In the genomic region with DNA sequence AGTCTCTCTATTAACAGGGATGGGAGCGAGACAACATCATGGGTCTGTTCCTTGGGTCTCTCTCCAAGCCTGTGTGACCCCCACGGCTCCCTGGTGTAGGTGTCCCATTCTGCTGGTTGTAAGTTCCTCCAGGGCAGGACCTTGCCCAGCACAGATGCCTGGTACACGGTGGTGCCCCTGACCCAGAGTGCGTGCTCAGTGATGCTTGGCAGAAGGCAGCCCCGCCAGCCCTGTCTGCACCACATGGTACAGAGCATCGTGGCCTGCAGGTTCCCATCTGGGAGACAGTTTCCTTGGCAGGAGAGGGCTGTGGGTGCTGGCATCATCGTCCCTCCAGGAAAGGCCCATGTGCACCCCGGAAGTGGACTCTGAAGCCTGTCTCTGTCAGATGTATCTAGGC, we compare ENCODE assay signal across 19 cellular contexts.
DNase-seq lines count a peak whose midpoint lies in the region; FAIRE-seq and TF ChIP-seq lines count a peak whose summit lies in the region.
"Had no signal": no experiment of that assay in that cellular context is flagged by ENCODE, and none has a peak within 500 bp of the region (broad histone marks: within the 10 kb centered on the region; RNA-seq: fewer than 3 reads in every experiment).

No MANE protein-coding gene starts in this region.

- no peak overlapping the region; the same call in 1 of the 2 replicates for H2AK5ac ChIP-seq in H1 (ENCODE audit: low read depth, low read length)

- H3K27ac ChIP-seq in H1 (ENCODE audit: low read depth, low read length) (no peak overlapping the region), spleen (no peak overlapping the region), coronary artery (no peak overlapping the region)

- H3K36me3 Mint-ChIP-seq in neural crest cell (ENCODE audit: low read depth): no peaks in the 10 kb centered on the region
- H3K36me3 Mint-ChIP-seq: CD4-positive, alpha-beta memory T cell had no signal

- no peak for TF ChIP-seq RAD21 in H1 (IDR thresholded peaks at IDR 0.05 in 1 of 2, conservative IDR thresholded peaks at IDR 0.05 in 1 of 2; ENCODE audit: low read depth in 2 of 2, low read length in 2 of 2)

- H2BK120ac ChIP-seq in H1 (replicated peaks; ENCODE audit: low read depth, low read length): no peak overlapping the region

- TF ChIP-seq EP300 in H1 (IDR thresholded peaks at IDR 0.05; ENCODE audit: borderline replicate concordance in 1 of 2, low read depth in 2 of 2, low read length in 2 of 2): no peak

- no peak overlapping the region for H2BK12ac ChIP-seq in H1 (ENCODE audit: low read depth, low read length)

- no peaks in the 10 kb centered on the region for H3K9me3 Mint-ChIP-seq in neural crest cell
- H3K9me3 Mint-ChIP-seq: CD4-positive, alpha-beta memory T cell; GM23338; HFFc6 had no signal

- 87% methylated on average over 8 of the region's 8 CpGs; no CpG with 5 or more reads in 1 of the 2 experiments for WGBS in H1 (ENCODE audit: extremely low coverage in 1 of 2, insufficient coverage in 1 of 2, insufficient read length in 1 of 2, insufficient replicate concordance in 2 of 2, low coverage in 1 of 2, low lambda C conversion rate in 2 of 2, missing lambda C conversion rate in 1 of 2), 2 experiments
- 82 to 93% (median 89%) methylated on average over 4 to 8 of the region's 8 CpGs for WGBS in spleen, 5 donors

- no peak overlapping the region for H3K9ac ChIP-seq in H1 (replicated peaks in 1 of 4; ENCODE audit: extremely low read depth in 1 of 4, low read depth in 3 of 4, low read length in 3 of 4)

- POLR2A ChIA-PET in H1 (lab: Charles Lee; ENCODE audit: partially characterized antibody): no interaction called here

- FAIRE-seq in H1 (lab: Jason Lieb, UNC) (no peak), RCC 7860 (lab: Jason Lieb, UNC) (no peak)
- FAIRE-seq: GM12891, GM18507, H54 had no signal

- CTCF ChIA-PET in H1 (lab: Charles Lee; ENCODE audit: partially characterized antibody): interaction anchor here (3.6 to 11.0 kb wide), 2 partner anchors 9 to 12 kb away, joined by 13 to 148 read pairs; no protein-coding TSS in a partner anchor

- no peak overlapping the region for H2BK20ac ChIP-seq in H1 (ENCODE audit: low read length)

- H3K4me1 Mint-ChIP-seq in neural crest cell: peaks cover 35% of the 10 kb centered on the region
- H3K4me1 Mint-ChIP-seq: CD4-positive, alpha-beta memory T cell had no signal

- H4K5ac ChIP-seq in H1 (ENCODE audit: insufficient read length, low read depth, low read length): no peak overlapping the region

- no peak overlapping the region for H4K8ac ChIP-seq in H1 (ENCODE audit: extremely low read depth, insufficient read depth, low read length)

- H3K27ac Mint-ChIP-seq in neural crest cell (ENCODE audit: unreplicated experiment): peak overlapping the region; percentile 43
- H3K27ac Mint-ChIP-seq: CD4-positive, alpha-beta memory T cell; GM23338; HFFc6 had no signal

- no peak overlapping the region for H3K4me3 Mint-ChIP-seq in neural crest cell
- H3K4me3 Mint-ChIP-seq: CD4-positive, alpha-beta memory T cell; GM23338; HFFc6 had no signal

- no peaks in the 10 kb centered on the region for H3K79me2 ChIP-seq in H1 (ENCODE audit: control insufficient read depth in 1 of 2, insufficient read depth in 2 of 2, low read length in 2 of 2)

- DNase-seq in H1 (ENCODE audit: low read depth in 1 of 2, low spot score in 2 of 2): no peak
- no peak for DNase-seq in neural crest cell (ENCODE audit: low read depth, low spot score)
- peak; percentile 55 for DNase-seq in spleen
- no peak for DNase-seq in RCC 7860 (ENCODE audit: low spot score)
- no peak for DNase-seq in coronary artery (ENCODE audit: low spot score)
- no peak for DNase-seq in stimulated activated naive CD4-positive, alpha-beta T cell treated with Interleukin-2 at 50 U/mL for 16 hours (lab: John Stamatoyannopoulos, UW)
- DNase-seq: C1 segment of cervical spinal cord; Calu3; CD4-positive, alpha-beta memory T cell; COR-L47; DMS53; DMS79 treated with DMSO at 0.1 percent for 48 hours; GF-D8; HFFc6 had no signal

- TF ChIP-seq CTCF in H1 (IDR thresholded peaks at IDR 0.05; ENCODE audit: control extremely low read depth in 1 of 3, insufficient read depth in 1 of 3, low read depth in 1 of 3, low read length in 3 of 3): no peak
- no peak for TF ChIP-seq CTCF in neural crest cell (conservative IDR thresholded peaks at IDR 0.05)
- TF ChIP-seq CTCF in spleen (IDR thresholded peaks at IDR 0.05 in 8 of 11, conservative IDR thresholded peaks at IDR 0.05 in 3 of 11): no peak
- TF ChIP-seq CTCF in coronary artery (IDR thresholded peaks at IDR 0.05): no peak

- peak overlapping the region; percentile 23 for H4K91ac ChIP-seq in H1 (replicated peaks; ENCODE audit: insufficient read length, low read length)

- no peak overlapping the region for H2BK5ac ChIP-seq in H1 (ENCODE audit: low read depth, low read length)

- H3K23ac ChIP-seq in H1 (ENCODE audit: insufficient read length): no peak overlapping the region

- H3K79me1 ChIP-seq in H1 (ENCODE audit: low read depth, low read length): no peaks in the 10 kb centered on the region

- H3K9me3 ChIP-seq in H1 (ENCODE audit: insufficient read depth in 2 of 2, low read depth in 1 of 2, low read length in 1 of 2): no peaks in the 10 kb centered on the region
- H3K9me3 ChIP-seq in spleen: no peaks in the 10 kb centered on the region
- H3K9me3 ChIP-seq: HAP-1 had no signal

- no peak overlapping the region for H3K18ac ChIP-seq in H1 (ENCODE audit: extremely low read depth, low read length)

- no peak for TF ChIP-seq POLR2A in H1 (IDR thresholded peaks at IDR 0.05; ENCODE audit: control extremely low read depth in 1 of 2, low read depth in 2 of 2, low read length in 2 of 2)
- no peak for TF ChIP-seq POLR2A in spleen (IDR thresholded peaks at IDR 0.05)

- no peak overlapping the region for H3K56ac ChIP-seq in H1 (replicated peaks; ENCODE audit: insufficient read length, low read depth, low read length)

- no peak overlapping the region for H3K14ac ChIP-seq in H1 (ENCODE audit: insufficient read length)

- no peaks in the 10 kb centered on the region for H3K23me2 ChIP-seq in H1 (ENCODE audit: low read depth, low read length)

- no peak overlapping the region for H3K4ac ChIP-seq in H1 (replicated peaks; ENCODE audit: insufficient read length, low read depth, low read length)

- H2AFZ ChIP-seq in H1 (ENCODE audit: low read length): no peak overlapping the region
- H2AFZ ChIP-seq: GM23338 had no signal

- 0 out of 2 replicates have a peak overlapping the region, but pooled peaks have one; percentile 29 for H2BK15ac ChIP-seq in H1 (ENCODE audit: low read length)

- no peaks in the 10 kb centered on the region for H4K20me1 ChIP-seq in H1 (replicated peaks in 1 of 2; ENCODE audit: control insufficient read depth in 1 of 2, insufficient read depth in 2 of 2, low read length in 2 of 2)

- H3K36me3 ChIP-seq in H1 (ENCODE audit: control insufficient read depth in 2 of 4, insufficient read depth in 4 of 4, low read length in 3 of 4) (no peaks in the 10 kb centered on the region), spleen (no peaks in the 10 kb centered on the region)
- H3K36me3 ChIP-seq: HAP-1 had no signal

- H3K4me3 ChIP-seq in H1 (ENCODE audit: extremely low read depth in 1 of 4, insufficient read depth in 2 of 4, low read depth in 3 of 4, low read length in 4 of 4): no peak overlapping the region
- no peak overlapping the region for H3K4me3 ChIP-seq in spleen
- H3K4me3 ChIP-seq in coronary artery: no peak overlapping the region
- H3K4me3 ChIP-seq: GM23338, HAP-1 had no signal

- no peaks in the 10 kb centered on the region for H3K27me3 Mint-ChIP-seq in neural crest cell (ENCODE audit: low read depth)
- H3K27me3 Mint-ChIP-seq: CD4-positive, alpha-beta memory T cell had no signal

- no peak overlapping the region for H3K4me2 ChIP-seq in H1 (ENCODE audit: insufficient read depth in 1 of 2, low read depth in 2 of 2, low read length in 2 of 2)
- H3K4me2 ChIP-seq: GM23338 had no signal

- H3K4me1 ChIP-seq in H1 (replicated peaks in 1 of 4; ENCODE audit: control insufficient read depth in 3 of 4, insufficient read depth in 4 of 4, low read length in 3 of 4) (no peaks in the 10 kb centered on the region; a peak in 1 of 7 replicates), spleen (peaks cover 0 to 4% (median 0%) of the 10 kb centered on the region in 6 donors)
- H3K4me1 ChIP-seq: HAP-1 had no signal

- H3K27me3 ChIP-seq in H1 (replicated peaks in 1 of 4; ENCODE audit: control insufficient read depth in 3 of 4, extremely low read depth in 1 of 4, insufficient read depth in 3 of 4, low read length in 3 of 4): no peaks in the 10 kb centered on the region
- no peaks in the 10 kb centered on the region for H3K27me3 ChIP-seq in spleen (replicated peaks in 1 of 7)

- intact Hi-C loops in spleen (cut with DNase I; ENCODE audit: low total_unique reads): no loop called here

TF ChIP-seq in H1, 55 proteins besides CTCF, POLR2A, EP300 and RAD21:
- no peak for TF ChIP-seq SIN3A (conservative IDR thresholded peaks at IDR 0.05 in 1 of 2, IDR thresholded peaks at IDR 0.05 in 1 of 2; ENCODE audit: low read depth in 1 of 2, low read length in 2 of 2)
- no peak for TF ChIP-seq JUND (IDR thresholded peaks at IDR 0.05; ENCODE audit: low read length)
- no peak for TF ChIP-seq GABPA (IDR thresholded peaks at IDR 0.05; ENCODE audit: borderline replicate concordance, insufficient read depth, low read length)
- no peak for TF ChIP-seq CHD2 (IDR thresholded peaks at IDR 0.05; ENCODE audit: low read length)
- no peak for TF ChIP-seq RBBP5 (IDR thresholded peaks at IDR 0.05; ENCODE audit: borderline replicate concordance, low read depth, low read length)
- TF ChIP-seq SP1 (IDR thresholded peaks at IDR 0.05; ENCODE audit: low read depth, low read length): no peak
- TF ChIP-seq TAF7 (optimal IDR thresholded peaks at IDR 0.05; ENCODE audit: borderline replicate concordance, low read depth, low read length): no peak
- TF ChIP-seq HDAC6 (IDR thresholded peaks at IDR 0.05; ENCODE audit: low read depth, low read length): no peak
- TF ChIP-seq KDM4A (IDR thresholded peaks at IDR 0.05; ENCODE audit: low read depth, low read length, severe bottlenecking): no peak
- no peak for TF ChIP-seq BACH1 (IDR thresholded peaks at IDR 0.05; ENCODE audit: low read length)
